21 cellular contexts compared by ENCODE assay signal in the genomic region with DNA sequence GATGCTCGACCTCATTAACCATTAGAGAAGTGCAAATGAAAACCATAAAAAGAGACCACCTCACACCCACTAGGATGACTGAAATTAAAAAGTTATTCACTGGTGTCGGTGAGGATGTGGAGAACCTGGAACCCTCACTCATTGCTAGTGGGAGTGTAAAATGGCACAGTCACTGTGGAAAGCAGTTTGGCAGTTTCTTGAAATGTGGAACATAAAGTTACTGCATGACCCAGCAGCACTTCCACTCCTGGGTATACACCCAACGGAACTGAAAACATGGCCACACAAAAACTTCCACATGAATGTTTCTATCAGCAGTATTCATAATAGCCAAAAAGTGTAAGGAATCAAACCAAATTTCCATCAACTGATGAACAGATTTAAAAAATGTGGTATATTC.
DNase-seq lines count a peak whose midpoint lies in the region; ATAC-seq and TF ChIP-seq lines count a peak whose summit lies in the region.
"Had no signal": no experiment of that assay in that cellular context is flagged by ENCODE, and none has a peak within 500 bp of the region (broad histone marks: within the 10 kb centered on the region; RNA-seq: fewer than 3 reads in every experiment).

No MANE protein-coding gene starts in this region.

- no peaks in the 10 kb centered on the region for H3K4me1 Mint-ChIP-seq in activated CD8-positive, alpha-beta T cell treated with anti-CD3 and anti-CD28 coated beads, Interleukin-2, amount 10 ng/mL, durations not matched to agents 7 days and 5 days (ENCODE audit: low read depth)
- H3K4me1 Mint-ChIP-seq in CD4-positive, alpha-beta T cell (ENCODE audit: low read depth), result no peaks in the 10 kb centered on the region
- H3K4me1 Mint-ChIP-seq in stimulated activated naive B cell treated with anti-CD40 and anti-IgM and Interleukin-4, amounts not matched to agents 10 μg/mL and 1 μg/mL and 100 μg/mL, for 72 hours, result no peaks in the 10 kb centered on the region
- H3K4me1 Mint-ChIP-seq: B cell; CD4-positive, CD25-positive, alpha-beta regulatory T cell had no signal

- CTCF ChIA-PET in activated CD8-positive, alpha-beta T cell treated with anti-CD3 and anti-CD28 coated beads, Interleukin-2, amount 10 ng/mL, durations not matched to agents 7 days and 5 days (lab: Charles Lee), result no interaction called here
- CTCF ChIA-PET in CD4-positive, alpha-beta T cell (lab: Charles Lee), result no interaction called here

- peaks cover 13% of the 10 kb centered on the region for H3K27me3 Mint-ChIP-seq in activated CD8-positive, alpha-beta T cell treated with anti-CD3 and anti-CD28 coated beads, Interleukin-2, amount 10 ng/mL, durations not matched to agents 7 days and 5 days (ENCODE audit: low read depth)
- H3K27me3 Mint-ChIP-seq in CD4-positive, alpha-beta T cell, result no peaks in the 10 kb centered on the region
- H3K27me3 Mint-ChIP-seq in stimulated activated naive B cell treated with anti-CD40 and anti-IgM and Interleukin-4, amounts not matched to agents 10 μg/mL and 1 μg/mL and 100 μg/mL, for 72 hours, result peaks cover 19 to 23% of the 10 kb centered on the region in 2 donors

- no peak overlapping the region for H3K4me3 Mint-ChIP-seq in activated CD8-positive, alpha-beta T cell treated with anti-CD3 and anti-CD28 coated beads, Interleukin-2, amount 10 ng/mL, durations not matched to agents 7 days and 5 days
- H3K4me3 Mint-ChIP-seq in CD4-positive, alpha-beta T cell, result no peak overlapping the region
- H3K4me3 Mint-ChIP-seq in stimulated activated naive B cell treated with anti-CD40 and anti-IgM and Interleukin-4, amounts not matched to agents 10 μg/mL and 1 μg/mL and 100 μg/mL, for 72 hours, result no peak overlapping the region
- H3K4me3 Mint-ChIP-seq: B cell; CD4-positive, CD25-positive, alpha-beta regulatory T cell had no signal

- H3K27ac Mint-ChIP-seq in activated CD8-positive, alpha-beta T cell treated with anti-CD3 and anti-CD28 coated beads, Interleukin-2, amount 10 ng/mL, durations not matched to agents 7 days and 5 days, result no peak overlapping the region
- H3K27ac Mint-ChIP-seq in CD4-positive, alpha-beta T cell, result no peak overlapping the region
- H3K27ac Mint-ChIP-seq in stimulated activated naive B cell treated with anti-CD40 and anti-IgM and Interleukin-4, amounts not matched to agents 10 μg/mL and 1 μg/mL and 100 μg/mL, for 72 hours, result no peak overlapping the region
- H3K27ac Mint-ChIP-seq: B cell; CD4-positive, CD25-positive, alpha-beta regulatory T cell had no signal

- no peaks in the 10 kb centered on the region for H3K9me3 Mint-ChIP-seq in activated CD8-positive, alpha-beta T cell treated with anti-CD3 and anti-CD28 coated beads, Interleukin-2, amount 10 ng/mL, durations not matched to agents 7 days and 5 days (ENCODE audit: insufficient read depth)
- H3K9me3 Mint-ChIP-seq in CD4-positive, alpha-beta T cell, result no peaks in the 10 kb centered on the region
- no peaks in the 10 kb centered on the region for H3K9me3 Mint-ChIP-seq in stimulated activated naive B cell treated with anti-CD40 and anti-IgM and Interleukin-4, amounts not matched to agents 10 μg/mL and 1 μg/mL and 100 μg/mL, for 72 hours
- H3K9me3 Mint-ChIP-seq: CD4-positive, CD25-positive, alpha-beta regulatory T cell had no signal

- H3K36me3 Mint-ChIP-seq in activated CD8-positive, alpha-beta T cell treated with anti-CD3 and anti-CD28 coated beads, Interleukin-2, amount 10 ng/mL, durations not matched to agents 7 days and 5 days (ENCODE audit: low read depth), result no peaks in the 10 kb centered on the region
- H3K36me3 Mint-ChIP-seq in CD4-positive, alpha-beta T cell (ENCODE audit: low read depth), result no peaks in the 10 kb centered on the region
- H3K36me3 Mint-ChIP-seq in stimulated activated naive B cell treated with anti-CD40 and anti-IgM and Interleukin-4, amounts not matched to agents 10 μg/mL and 1 μg/mL and 100 μg/mL, for 72 hours, result no peaks in the 10 kb centered on the region
- H3K36me3 Mint-ChIP-seq: CD4-positive, CD25-positive, alpha-beta regulatory T cell had no signal

- DNase-seq in SKM-1 treated with dmso at 0.1 percent for 144 hours (lab: John Stamatoyannopoulos, UW; ENCODE audit: unreplicated experiment) (peak; percentile 19), SKM-1 (lab: John Stamatoyannopoulos, UW; ENCODE audit: unreplicated experiment) (no peak), CD1c-positive myeloid dendritic cell (ENCODE audit: extremely low spot score) (peak; percentile 7), MV-4-11 (lab: John Stamatoyannopoulos, UW) (peak; percentile 62), inferior parietal cortex (ENCODE audit: extremely low spot score) (no peak)
- DNase-seq in activated CD8-positive, alpha-beta T cell treated with anti-CD3 and anti-CD28 coated beads, Interleukin-2, amount 10 ng/mL, durations not matched to agents 7 days and 5 days, result no peak
- DNase-seq in CD4-positive, alpha-beta T cell, result no peak
- no peak for DNase-seq in stimulated activated naive B cell treated with anti-CD40 and anti-IgM and Interleukin-4, amounts not matched to agents 10 μg/mL and 1 μg/mL and 100 μg/mL, for 72 hours
- DNase-seq: Caco-2, DMS153, GDM1, Karpas-422, NCI-H1694 treated with DMSO at 0.1 percent for 48 hours, NCI-H226, NCI-H524, NCI-H82, Peyer's patch had no signal

- no peaks in the 10 kb centered on the region for H3K27me3 ChIP-seq in CD4-positive, alpha-beta T cell (ENCODE audit: control insufficient read depth, insufficient read depth, low read length)
- H3K27me3 ChIP-seq: Peyer's patch, SJSA1 had no signal

- POLR2A ChIA-PET in activated CD8-positive, alpha-beta T cell treated with anti-CD3 and anti-CD28 coated beads, Interleukin-2, amount 10 ng/mL, durations not matched to agents 7 days and 5 days (lab: Charles Lee), result no interaction called here
- POLR2A ChIA-PET in CD4-positive, alpha-beta T cell (lab: Charles Lee), result interaction anchor here (0.9 kb wide), 1 partner anchor 14 kb away, joined by 3 read pairs; no protein-coding TSS in a partner anchor

- intact Hi-C loops in CD4-positive, alpha-beta T cell (cut with DNase I, micrococcal nuclease), result no loop called here

- ATAC-seq in activated CD8-positive, alpha-beta T cell treated with anti-CD3 and anti-CD28 coated beads, Interleukin-2, amount 10 ng/mL, durations not matched to agents 7 days and 5 days, result peak; percentile 30
- ATAC-seq in CD4-positive, alpha-beta T cell (ENCODE audit: poor library complexity), result no peak
- no peak for ATAC-seq in stimulated activated naive B cell treated with anti-CD40 and anti-IgM and Interleukin-4, amounts not matched to agents 10 μg/mL and 1 μg/mL and 100 μg/mL, for 72 hours (replicated peaks)

- no peaks in the 10 kb centered on the region for H3K9me3 ChIP-seq in CD4-positive, alpha-beta T cell (ENCODE audit: control insufficient read depth, low read length)
- H3K9me3 ChIP-seq: Caco-2, Peyer's patch, SJSA1 had no signal

- TF ChIP-seq CTCF in CD4-positive, alpha-beta T cell (IDR thresholded peaks at IDR 0.05), result no peak

- no peak overlapping the region for H3K27ac ChIP-seq in CD4-positive, alpha-beta T cell (ENCODE audit: low read depth, low read length)
- H3K27ac ChIP-seq: HL-60, Peyer's patch, SJSA1 had no signal

Comparison
In these comparisons a context has a peak if more than half of its experiments do, and no peak if none do; other contexts are left out.
1. DNase-seq: peak in SKM-1 treated with dmso at 0.1 percent for 144 hours (single experiment), CD1c-positive myeloid dendritic cell (single experiment) and MV-4-11 (single experiment); none in SKM-1 (single experiment), activated CD8-positive, alpha-beta T cell treated with anti-CD3 and anti-CD28 coated beads, Interleukin-2, amount 10 ng/mL, durations not matched to agents 7 days and 5 days (single experiment), inferior parietal cortex (single experiment), CD4-positive, alpha-beta T cell (0 of 10) and stimulated activated naive B cell treated with anti-CD40 and anti-IgM and Interleukin-4, amounts not matched to agents 10 μg/mL and 1 μg/mL and 100 μg/mL, for 72 hours (single experiment).